8 cellular contexts compared by ENCODE assay signal in genomic region chr9:14313378-14313940, GRCh38. TPM values are rescaled to one million over a fixed set of nuclear protein-coding genes. Genes with fewer than 3 reads are reported as not detected.
DNase-seq lines count a peak whose midpoint lies in the region; ATAC-seq and TF ChIP-seq lines count a peak whose summit lies in the region.

No MANE protein-coding gene starts in this region.

- in situ Hi-C loops in KBM-7 (cut with MboI; ENCODE audit: low pct_unique_long_range_greater_than_20kb, low sequenced_read_pairs): no loop called here

- H3K9me3 Mint-ChIP-seq in CD4-positive, alpha-beta memory T cell: peaks cover 0 to 9% (median 5%) of the 10 kb centered on the region in 8 donors

- H3K27me3 ChIP-seq in CD4-positive, alpha-beta memory T cell (ENCODE audit: insufficient read depth, low read length): peaks cover 32% of the 10 kb centered on the region
- no peaks in the 10 kb centered on the region for H3K27me3 ChIP-seq in adipocyte (replicated peaks; ENCODE audit: control insufficient read depth, insufficient read depth, low read length)
- peaks cover 12% of the 10 kb centered on the region for H3K27me3 ChIP-seq in hepatocyte
- H3K27me3 ChIP-seq in sigmoid colon: no peaks in the 10 kb centered on the region

- H3K27ac Mint-ChIP-seq in CD4-positive, alpha-beta memory T cell: no peak overlapping the region

- peaks cover 20% of the 10 kb centered on the region for H3K4me1 ChIP-seq in CD4-positive, alpha-beta memory T cell (ENCODE audit: insufficient read depth, low read length)
- H3K4me1 ChIP-seq in adipocyte (ENCODE audit: control insufficient read depth, insufficient read depth, low read length): peaks cover 45% of the 10 kb centered on the region
- H3K4me1 ChIP-seq in hepatocyte (ENCODE audit: insufficient read depth): no peaks in the 10 kb centered on the region
- peaks cover 0 to 51% (median 37%) of the 10 kb centered on the region in 4 donors for H3K4me1 ChIP-seq in sigmoid colon

- peak overlapping the region; percentile 97 for H3K9ac ChIP-seq in adipocyte (ENCODE audit: low read length)

- peaks cover 67% of the 10 kb centered on the region for H3K79me2 ChIP-seq in hepatocyte

- H3K27ac ChIP-seq in CD4-positive, alpha-beta memory T cell (ENCODE audit: low read depth, low read length): no peak overlapping the region
- H3K27ac ChIP-seq in hepatocyte: peak overlapping the region; percentile 97
- peak overlapping the region; percentile 98 to 99 (median 98) for H3K27ac ChIP-seq in sigmoid colon

- intact Hi-C loops in CD4-positive, alpha-beta memory T cell (cut with micrococcal nuclease): no loop called here
- intact Hi-C loops in sigmoid colon (cut with DNase I): loop anchor here (5.0 kb wide), 3 partner anchors 41 to 216 kb away; no protein-coding TSS in a partner anchor

- peak in 1 of 5 donors; percentile 8 for DNase-seq in CD4-positive, alpha-beta memory T cell
- DNase-seq in KBM-7 (peak; percentile 53), adipocyte (ENCODE audit: low read depth) (peak; percentile 68), hepatocyte (ENCODE audit: low spot score) (peak; percentile 41), sigmoid colon (no peak), NOMO-1 treated with DMSO at 0.1 percent for 48 hours (lab: John Stamatoyannopoulos, UW; ENCODE audit: unreplicated experiment) (no peak)

- H3K4me3 Mint-ChIP-seq in CD4-positive, alpha-beta memory T cell: peak overlapping the region; percentile 80 to 92 (median 85)

- TF ChIP-seq EP300 in sigmoid colon (IDR thresholded peaks at IDR 0.05): no peak

- CTCF ChIA-PET in CD4-positive, alpha-beta memory T cell (lab: Charles Lee; ENCODE audit: partially characterized antibody): no interaction called here

- peaks cover 24 to 41% of the 10 kb centered on the region in 2 donors for H3K27me3 Mint-ChIP-seq in CD4-positive, alpha-beta memory T cell

- H3K9me2 ChIP-seq in hepatocyte (replicated peaks; ENCODE audit: insufficient read depth): no peaks in the 10 kb centered on the region

- H3K9me3 ChIP-seq in CD4-positive, alpha-beta memory T cell (ENCODE audit: control insufficient read depth in 1 of 2, low read length in 2 of 2): no peaks in the 10 kb centered on the region
- H3K9me3 ChIP-seq in adipocyte (ENCODE audit: control insufficient read depth, low read length): no peaks in the 10 kb centered on the region
- no peaks in the 10 kb centered on the region for H3K9me3 ChIP-seq in hepatocyte (ENCODE audit: low read depth)
- H3K9me3 ChIP-seq in sigmoid colon: no peaks in the 10 kb centered on the region

- peak overlapping the region; percentile 77 for H2AFZ ChIP-seq in hepatocyte

- H3K4me2 ChIP-seq in hepatocyte: peak overlapping the region; percentile 92

- H3K4me1 Mint-ChIP-seq in CD4-positive, alpha-beta memory T cell: peaks cover 18 to 36% (median 27%) of the 10 kb centered on the region in 4 donors

- peak overlapping the region in 1 of 2 donors; percentile 19 for H3K4me3 ChIP-seq in CD4-positive, alpha-beta memory T cell (ENCODE audit: low read length in 2 of 2)
- H3K4me3 ChIP-seq in adipocyte (ENCODE audit: low read length) (peak overlapping the region; percentile 94), hepatocyte (peak overlapping the region; percentile 84), sigmoid colon (peak overlapping the region; percentile 55 to 87 (median 73))

- POLR2A ChIA-PET in CD4-positive, alpha-beta memory T cell (lab: Charles Lee; ENCODE audit: partially characterized antibody): no interaction called here

- peaks cover 11% of the 10 kb centered on the region for H4K20me1 ChIP-seq in hepatocyte (ENCODE audit: insufficient read depth, poor library complexity, severe bottlenecking)

- H3K36me3 ChIP-seq in CD4-positive, alpha-beta memory T cell (ENCODE audit: insufficient read depth, low read length): no peaks in the 10 kb centered on the region
- H3K36me3 ChIP-seq in adipocyte (ENCODE audit: control insufficient read depth, insufficient read depth, low read length, severe bottlenecking) (no peaks in the 10 kb centered on the region), hepatocyte (replicated peaks; ENCODE audit: insufficient read depth, low read depth) (no peaks in the 10 kb centered on the region), sigmoid colon (no peaks in the 10 kb centered on the region)

- TF ChIP-seq CTCF in hepatocyte (IDR thresholded peaks at IDR 0.05; ENCODE audit: poor library complexity): no peak
- TF ChIP-seq CTCF in sigmoid colon (IDR thresholded peaks at IDR 0.05): no peak

- ATAC-seq in HG03432 (IDR thresholded peaks at IDR 0.05; ENCODE audit: unreplicated experiment) (no peak), HG02938 (IDR thresholded peaks at IDR 0.05; ENCODE audit: unreplicated experiment) (no peak)

- peaks cover 2 to 10% of the 10 kb centered on the region in 2 donors for H3K36me3 Mint-ChIP-seq in CD4-positive, alpha-beta memory T cell

- TF ChIP-seq POLR2A in sigmoid colon (IDR thresholded peaks at IDR 0.05): no peak

- 1% methylated on average over 33 of the region's 33 CpGs for WGBS in hepatocyte (ENCODE audit: low lambda C conversion rate, missing lambda C conversion rate)
- WGBS in sigmoid colon, 2 donors: 0 to 2% methylated on average over 33 of the region's 33 CpGs

RNA-seq across cellular contexts. Expression of gene NFIB, which starts 0.5 kb away (rescaled TPM):
- not detected for total RNA-seq in CD4-positive, alpha-beta memory T cell
- polyA plus RNA-seq in CD4-positive, alpha-beta memory T cell: not detected
- 22.8 and 27.3 TPM in 2 replicates for total RNA-seq in hepatocyte
- polyA plus RNA-seq in hepatocyte: 13.4 and 15.2 TPM in 2 replicates
- total RNA-seq in sigmoid colon: 100 to 1,000 TPM in 1 of 4 donors, 10 to 100 TPM in 3; 45.3 to 129 (median 59.9) TPM
- polyA plus RNA-seq in sigmoid colon: 10 to 100 TPM in 1 of 3 donors, 1 to 10 TPM in 2; 3.7 to 12.5 (median 4.8) TPM

Comparison
In these comparisons a context has a peak if more than half of its experiments do, and no peak if none do; other contexts are left out.
1. DNase-seq: peak in KBM-7 (single experiment), adipocyte (single experiment) and hepatocyte (single experiment); none in sigmoid colon (single experiment) and NOMO-1 treated with DMSO at 0.1 percent for 48 hours (single experiment).
2. RNA of gene NFIB, which starts 0.5 kb away (total RNA-seq): 45.3 to 129 TPM in sigmoid colon and 22.8 to 27.3 TPM in hepatocyte; not detected in CD4-positive, alpha-beta memory T cell; every median in the first group is over 10 times any median in the second.